In genomic region chr3:136518102-136518501, GRCh38 we compare ENCODE assay signal across 18 cellular contexts.
"Had no signal": no experiment of that assay in that cellular context is flagged by ENCODE, and none has a peak within 500 bp of the region (broad histone marks: within the 10 kb centered on the region; RNA-seq: fewer than 3 reads in every experiment).

No MANE protein-coding gene starts in this region.

- ATAC-seq: foreskin keratinocyte; gastroesophageal sphincter; heart left ventricle; left cardiac atrium; left lung; left ventricle myocardium superior; lower lobe of right lung; naive thymus-derived CD4-positive, alpha-beta T cell had no signal

- FAIRE-seq: endothelial cell of umbilical vein, keratinocyte had no signal

- DNase-seq: dermis blood vessel endothelial cell; dorsolateral prefrontal cortex; effector CD4-positive, alpha-beta T cell; effector memory CD4-positive, alpha-beta T cell; foreskin keratinocyte; heart left ventricle; hypothalamus; immature natural killer cell; left cardiac atrium; left lung; left ventricle myocardium superior; lower lobe of right lung; mesenchymal stem cell; midbrain; naive thymus-derived CD4-positive, alpha-beta T cell had no signal
